Comparison of ENCODE assay signal across 16 cellular contexts in genomic region chr6:150721411-150722266, GRCh38.
A peak's percentile ranks its signal among the peaks of the same experiment; 100 is the strongest.
DNase-seq lines count a peak whose midpoint lies in the region; ATAC-seq, FAIRE-seq and TF ChIP-seq lines count a peak whose summit lies in the region.
"Had no signal": no experiment of that assay in that cellular context is flagged by ENCODE, and none has a peak within 500 bp of the region (broad histone marks: within the 10 kb centered on the region; RNA-seq: fewer than 3 reads in every experiment).

No MANE protein-coding gene starts in this region.

- no peaks in the 10 kb centered on the region for H3K79me2 ChIP-seq in K562 (ENCODE audit: control insufficient read depth, insufficient read depth, low read length)

- DNase-seq in breast epithelium (ENCODE audit: low spot score in 2 of 2) (no peak), MCF 10A (ENCODE audit: unreplicated experiment) (no peak), K562 (ENCODE audit: extremely low read depth in 1 of 4, low spot score in 3 of 4) (no peak), memory B cell (ENCODE audit: low spot score in 2 of 2) (no peak), NCI-H1694 (lab: John Stamatoyannopoulos, UW) (no peak)
- DNase-seq in stimulated activated CD4-positive, alpha-beta T cell treated with anti-CD3 and anti-CD28 coated beads, Interleukin-4, amount 100 ng/mL, for 4 hours, result no peak
- no peak for DNase-seq in activated CD4-positive, alpha-beta T cell treated with anti-CD3 and anti-CD28 coated beads for 1 hour
- DNase-seq: activated CD4-positive, CD25-positive, alpha-beta regulatory T cell treated with anti-CD3 and anti-CD28 coated beads, Interleukin-2, amount 50 U/mL, for 72 hours; activated naive CD8-positive, alpha-beta T cell treated with anti-CD3 and anti-CD28 coated beads, Interleukin-2, amount 10 ng/mL, durations not matched to agents 7 days and 5 days; erythroblast; GF-D8; NCI-H524 treated with DMSO at 0.1 percent for 48 hours; stimulated activated CD4-positive, alpha-beta T cell treated with anti-CD3 and anti-CD28 coated beads, Interleukin-1b, Interleukin-23, amount 100 ng/mL, for 48 hours; upper lobe of right lung had no signal

- H4K20me1 ChIP-seq in K562 (replicated peaks; ENCODE audit: control insufficient read depth, insufficient read depth, low read length), result no peaks in the 10 kb centered on the region

- H3K9ac ChIP-seq in K562 (ENCODE audit: insufficient read depth in 1 of 2, low read depth in 2 of 2, low read length in 2 of 2), result no peak overlapping the region

- H3K36me3 ChIP-seq in breast epithelium, result no peaks in the 10 kb centered on the region
- no peaks in the 10 kb centered on the region for H3K36me3 ChIP-seq in K562 (ENCODE audit: control insufficient read depth, insufficient read depth, low read length)
- H3K36me3 ChIP-seq: upper lobe of right lung had no signal

- no peaks in the 10 kb centered on the region for H3K27me3 ChIP-seq in breast epithelium
- H3K27me3 ChIP-seq in K562 (ENCODE audit: control insufficient read depth in 2 of 2, insufficient read depth in 2 of 2, low read length in 2 of 2), result peaks cover 15 to 39% of the 10 kb centered on the region in 2 experiments; a peak in 3 of 5 replicates
- H3K27me3 ChIP-seq: upper lobe of right lung had no signal

- no peaks in the 10 kb centered on the region for H3K9me3 ChIP-seq in breast epithelium
- H3K9me3 ChIP-seq in K562 (replicated peaks; ENCODE audit: control insufficient read depth, insufficient read depth, low read depth, low read length), result no peaks in the 10 kb centered on the region
- H3K9me3 ChIP-seq: upper lobe of right lung had no signal

- H3K4me3 Mint-ChIP-seq in MCF 10A (ENCODE audit: unreplicated experiment) (no peak overlapping the region), memory B cell (no peak overlapping the region)
- H3K4me3 Mint-ChIP-seq: activated naive CD8-positive, alpha-beta T cell treated with anti-CD3 and anti-CD28 coated beads, Interleukin-2, amount 10 ng/mL, durations not matched to agents 7 days and 5 days had no signal

- POLR2A ChIA-PET in MCF 10A (lab: Yijun Ruan, JAX) (interaction anchor here (1.5 kb wide), 1 partner anchor 10 kb away, joined by 4 read pairs; no protein-coding TSS in a partner anchor), K562 (lab: Yijun Ruan, JAX) (no interaction called here)

- ATAC-seq in K562 (no peak), memory B cell (ENCODE audit: low read depth) (no peak), HG03095 (IDR thresholded peaks at IDR 0.05; ENCODE audit: unreplicated experiment) (no peak)
- ATAC-seq: left lobe of liver had no signal

- intact Hi-C loops in breast epithelium (cut with DNase I; ENCODE audit: low total_unique reads), result no loop called here
- intact Hi-C loops in MCF 10A (cut with micrococcal nuclease), result no loop called here
- intact Hi-C loops in K562 (cut with micrococcal nuclease), result no loop called here

- CTCF ChIA-PET in MCF 10A (lab: Yijun Ruan, JAX) (interaction anchor here (0.9 kb wide), 1 partner anchor 14 kb away, joined by 3 read pairs; no protein-coding TSS in a partner anchor), K562 (lab: Yijun Ruan, JAX; ENCODE audit: low intra/inter-chr PET ratio) (no interaction called here)

- H3K27me3 Mint-ChIP-seq in MCF 10A (ENCODE audit: insufficient read depth, unreplicated experiment) (peaks cover 12% of the 10 kb centered on the region), memory B cell (no peaks in the 10 kb centered on the region)

- H3K4me3 ChIP-seq in breast epithelium (peak overlapping the region in 2 of 3 donors; percentile 33 to 40), K562 (no peak overlapping the region)
- H3K4me3 ChIP-seq: upper lobe of right lung had no signal

- TF ChIP-seq POLR2A in breast epithelium (IDR thresholded peaks at IDR 0.05) (no peak), K562 (conservative IDR thresholded peaks at IDR 0.05) (no peak)

- H3K4me2 ChIP-seq in K562 (ENCODE audit: insufficient read depth, low read length), result no peak overlapping the region

- H3K9me3 Mint-ChIP-seq in MCF 10A (ENCODE audit: unreplicated experiment) (no peaks in the 10 kb centered on the region), memory B cell (no peaks in the 10 kb centered on the region)
- H3K9me3 Mint-ChIP-seq: activated naive CD8-positive, alpha-beta T cell treated with anti-CD3 and anti-CD28 coated beads, Interleukin-2, amount 10 ng/mL, durations not matched to agents 7 days and 5 days had no signal

- no peak for TF ChIP-seq CTCF in breast epithelium (IDR thresholded peaks at IDR 0.05)
- no peak for TF ChIP-seq CTCF in MCF 10A (IDR thresholded peaks at IDR 0.05; ENCODE audit: unreplicated experiment)
- TF ChIP-seq CTCF in K562 (IDR thresholded peaks at IDR 0.05 in 2 of 3, conservative IDR thresholded peaks at IDR 0.05 in 1 of 3; ENCODE audit: insufficient read depth in 2 of 3, low read depth in 1 of 3, low read length in 3 of 3), result no peak

- H3K27ac ChIP-seq in breast epithelium (peak overlapping the region; percentile 57 to 64), K562 (ENCODE audit: extremely low read depth, low read depth, low read length) (no peak overlapping the region)
- H3K27ac ChIP-seq: upper lobe of right lung had no signal

- no peak for TF ChIP-seq EP300 in K562 (IDR thresholded peaks at IDR 0.05; ENCODE audit: low read length)

- H3K4me1 Mint-ChIP-seq in MCF 10A (ENCODE audit: insufficient read depth, unreplicated experiment), result peaks cover 5% of the 10 kb centered on the region
- H3K4me1 Mint-ChIP-seq in memory B cell, result peaks cover 47% of the 10 kb centered on the region

- BruUV-seq in MCF 10A (replicated peaks; lab: Mats Ljungman, UMichigan) (no TSS peak), K562 (replicated peaks; lab: Mats Ljungman, UMichigan) (no TSS peak)

- H3K4me1 ChIP-seq in breast epithelium, result no peaks in the 10 kb centered on the region
- no peaks in the 10 kb centered on the region for H3K4me1 ChIP-seq in K562 (replicated peaks in 1 of 2; ENCODE audit: control insufficient read depth in 2 of 2, insufficient read depth in 2 of 2, low read length in 2 of 2)
- H3K4me1 ChIP-seq: upper lobe of right lung had no signal

- TF ChIP-seq RAD21 in K562 (CRISPR knock-in tag; conservative IDR thresholded peaks at IDR 0.05 in 1 of 2, IDR thresholded peaks at IDR 0.05 in 1 of 2), result no peak

- in situ Hi-C loops in K562 (cut with MboI), result no loop called here

- H3K27ac Mint-ChIP-seq in MCF 10A (ENCODE audit: low read depth, unreplicated experiment) (no peak overlapping the region), memory B cell (peak overlapping the region; percentile 77)
- H3K27ac Mint-ChIP-seq: activated naive CD8-positive, alpha-beta T cell treated with anti-CD3 and anti-CD28 coated beads, Interleukin-2, amount 10 ng/mL, durations not matched to agents 7 days and 5 days had no signal

- 5% methylated on average over 11 of the region's 11 CpGs for WGBS in K562 (ENCODE audit: insufficient coverage, low coverage, missing lambda C conversion rate)

- no peak overlapping the region for H2AFZ ChIP-seq in K562 (ENCODE audit: low read depth, low read length)

- FAIRE-seq in K562 (lab: Jason Lieb, UNC), result no peak

- H3K9me1 ChIP-seq in K562 (ENCODE audit: control insufficient read depth, insufficient read depth, low read length), result no peaks in the 10 kb centered on the region

- H3K36me3 Mint-ChIP-seq in MCF 10A (ENCODE audit: insufficient read depth, unreplicated experiment), result no peaks in the 10 kb centered on the region
- peaks cover 16% of the 10 kb centered on the region for H3K36me3 Mint-ChIP-seq in memory B cell
- H3K36me3 Mint-ChIP-seq: activated naive CD8-positive, alpha-beta T cell treated with anti-CD3 and anti-CD28 coated beads, Interleukin-2, amount 10 ng/mL, durations not matched to agents 7 days and 5 days had no signal

TF ChIP-seq in K562, 482 proteins besides CTCF, POLR2A, EP300 and RAD21:
- TF ChIP-seq RNF2 (IDR thresholded peaks at IDR 0.05), result 0 out of 2 replicates have a peak, but pooled peaks have one; percentile 30
- TF ChIP-seq GABPB2 (CRISPR knock-in tag; conservative IDR thresholded peaks at IDR 0.05), result no peak
- peak; percentile 93 for TF ChIP-seq CBX8 (IDR thresholded peaks at IDR 0.05; ENCODE audit: borderline replicate concordance, extremely low read depth, low read depth, low read length, poor library complexity, severe bottlenecking)
